ENCODE assay signal across 1 cellular context in genomic region chr1:154418062-154418897, GRCh38.
TF ChIP-seq lines count a peak whose summit lies in the region.

No MANE protein-coding gene starts in this region.

TF ChIP-seq in HepG2, 621 proteins besides CTCF, POLR2A, EP300 and RAD21 (continued from another document and continues in another):
- no peak for TF ChIP-seq ZNF75D (CRISPR knock-in tag; IDR thresholded peaks at IDR 0.05; ENCODE audit: borderline replicate concordance)
- no peak for TF ChIP-seq NPAS2 (CRISPR knock-in tag; IDR thresholded peaks at IDR 0.05; ENCODE audit: borderline replicate concordance)
- TF ChIP-seq, protein P1, sequence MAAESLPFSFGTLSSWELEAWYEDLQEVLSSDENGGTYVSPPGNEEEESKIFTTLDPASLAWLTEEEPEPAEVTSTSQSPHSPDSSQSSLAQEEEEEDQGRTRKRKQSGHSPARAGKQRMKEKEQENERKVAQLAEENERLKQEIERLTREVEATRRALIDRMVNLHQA (CRISPR knock-in tag; IDR thresholded peaks at IDR 0.05): no peak
- 0 out of 2 replicates have a peak, but pooled peaks have one; percentile 65 for TF ChIP-seq BCL3 (CRISPR knock-in tag; IDR thresholded peaks at IDR 0.05)
- TF ChIP-seq SALL2 (CRISPR knock-in tag; IDR thresholded peaks at IDR 0.05): peak; percentile 77
- TF ChIP-seq RNF2 (conservative IDR thresholded peaks at IDR 0.05; ENCODE audit: low read depth): no peak
- no peak for TF ChIP-seq FOXM1 (CRISPR knock-in tag; IDR thresholded peaks at IDR 0.05)
- TF ChIP-seq ARNTL (CRISPR knock-in tag; IDR thresholded peaks at IDR 0.05): peak; percentile 98
- no peak for TF ChIP-seq NCOA5 (CRISPR knock-in tag; IDR thresholded peaks at IDR 0.05)
- peak; percentile 99 for TF ChIP-seq FOSL2 (CRISPR knock-in tag; IDR thresholded peaks at IDR 0.05)
- TF ChIP-seq, protein P2, sequence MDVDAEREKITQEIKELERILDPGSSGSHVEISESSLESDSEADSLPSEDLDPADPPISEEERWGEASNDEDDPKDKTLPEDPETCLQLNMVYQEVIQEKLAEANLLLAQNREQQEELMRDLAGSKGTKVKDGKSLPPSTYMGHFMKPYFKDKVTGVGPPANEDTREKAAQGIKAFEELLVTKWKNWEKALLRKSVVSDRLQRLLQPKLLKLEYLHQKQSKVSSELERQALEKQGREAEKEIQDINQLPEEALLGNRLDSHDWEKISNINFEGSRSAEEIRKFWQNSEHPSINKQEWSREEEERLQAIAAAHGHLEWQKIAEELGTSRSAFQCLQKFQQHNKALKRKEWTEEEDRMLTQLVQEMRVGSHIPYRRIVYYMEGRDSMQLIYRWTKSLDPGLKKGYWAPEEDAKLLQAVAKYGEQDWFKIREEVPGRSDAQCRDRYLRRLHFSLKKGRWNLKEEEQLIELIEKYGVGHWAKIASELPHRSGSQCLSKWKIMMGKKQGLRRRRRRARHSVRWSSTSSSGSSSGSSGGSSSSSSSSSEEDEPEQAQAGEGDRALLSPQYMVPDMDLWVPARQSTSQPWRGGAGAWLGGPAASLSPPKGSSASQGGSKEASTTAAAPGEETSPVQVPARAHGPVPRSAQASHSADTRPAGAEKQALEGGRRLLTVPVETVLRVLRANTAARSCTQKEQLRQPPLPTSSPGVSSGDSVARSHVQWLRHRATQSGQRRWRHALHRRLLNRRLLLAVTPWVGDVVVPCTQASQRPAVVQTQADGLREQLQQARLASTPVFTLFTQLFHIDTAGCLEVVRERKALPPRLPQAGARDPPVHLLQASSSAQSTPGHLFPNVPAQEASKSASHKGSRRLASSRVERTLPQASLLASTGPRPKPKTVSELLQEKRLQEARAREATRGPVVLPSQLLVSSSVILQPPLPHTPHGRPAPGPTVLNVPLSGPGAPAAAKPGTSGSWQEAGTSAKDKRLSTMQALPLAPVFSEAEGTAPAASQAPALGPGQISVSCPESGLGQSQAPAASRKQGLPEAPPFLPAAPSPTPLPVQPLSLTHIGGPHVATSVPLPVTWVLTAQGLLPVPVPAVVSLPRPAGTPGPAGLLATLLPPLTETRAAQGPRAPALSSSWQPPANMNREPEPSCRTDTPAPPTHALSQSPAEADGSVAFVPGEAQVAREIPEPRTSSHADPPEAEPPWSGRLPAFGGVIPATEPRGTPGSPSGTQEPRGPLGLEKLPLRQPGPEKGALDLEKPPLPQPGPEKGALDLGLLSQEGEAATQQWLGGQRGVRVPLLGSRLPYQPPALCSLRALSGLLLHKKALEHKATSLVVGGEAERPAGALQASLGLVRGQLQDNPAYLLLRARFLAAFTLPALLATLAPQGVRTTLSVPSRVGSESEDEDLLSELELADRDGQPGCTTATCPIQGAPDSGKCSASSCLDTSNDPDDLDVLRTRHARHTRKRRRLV (CRISPR knock-in tag; IDR thresholded peaks at IDR 0.05): no peak
- TF ChIP-seq, protein P3, sequence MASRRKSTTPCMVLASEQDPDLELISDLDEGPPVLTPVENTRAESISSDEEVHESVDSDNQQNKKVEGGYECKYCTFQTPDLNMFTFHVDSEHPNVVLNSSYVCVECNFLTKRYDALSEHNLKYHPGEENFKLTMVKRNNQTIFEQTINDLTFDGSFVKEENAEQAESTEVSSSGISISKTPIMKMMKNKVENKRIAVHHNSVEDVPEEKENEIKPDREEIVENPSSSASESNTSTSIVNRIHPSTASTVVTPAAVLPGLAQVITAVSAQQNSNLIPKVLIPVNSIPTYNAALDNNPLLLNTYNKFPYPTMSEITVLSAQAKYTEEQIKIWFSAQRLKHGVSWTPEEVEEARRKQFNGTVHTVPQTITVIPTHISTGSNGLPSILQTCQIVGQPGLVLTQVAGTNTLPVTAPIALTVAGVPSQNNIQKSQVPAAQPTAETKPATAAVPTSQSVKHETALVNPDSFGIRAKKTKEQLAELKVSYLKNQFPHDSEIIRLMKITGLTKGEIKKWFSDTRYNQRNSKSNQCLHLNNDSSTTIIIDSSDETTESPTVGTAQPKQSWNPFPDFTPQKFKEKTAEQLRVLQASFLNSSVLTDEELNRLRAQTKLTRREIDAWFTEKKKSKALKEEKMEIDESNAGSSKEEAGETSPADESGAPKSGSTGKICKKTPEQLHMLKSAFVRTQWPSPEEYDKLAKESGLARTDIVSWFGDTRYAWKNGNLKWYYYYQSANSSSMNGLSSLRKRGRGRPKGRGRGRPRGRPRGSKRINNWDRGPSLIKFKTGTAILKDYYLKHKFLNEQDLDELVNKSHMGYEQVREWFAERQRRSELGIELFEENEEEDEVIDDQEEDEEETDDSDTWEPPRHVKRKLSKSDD (CRISPR knock-in tag; IDR thresholded peaks at IDR 0.05; ENCODE audit: low read depth): peak; percentile 77; the same call in 1 of the 2 replicates
- TF ChIP-seq, protein P4, sequence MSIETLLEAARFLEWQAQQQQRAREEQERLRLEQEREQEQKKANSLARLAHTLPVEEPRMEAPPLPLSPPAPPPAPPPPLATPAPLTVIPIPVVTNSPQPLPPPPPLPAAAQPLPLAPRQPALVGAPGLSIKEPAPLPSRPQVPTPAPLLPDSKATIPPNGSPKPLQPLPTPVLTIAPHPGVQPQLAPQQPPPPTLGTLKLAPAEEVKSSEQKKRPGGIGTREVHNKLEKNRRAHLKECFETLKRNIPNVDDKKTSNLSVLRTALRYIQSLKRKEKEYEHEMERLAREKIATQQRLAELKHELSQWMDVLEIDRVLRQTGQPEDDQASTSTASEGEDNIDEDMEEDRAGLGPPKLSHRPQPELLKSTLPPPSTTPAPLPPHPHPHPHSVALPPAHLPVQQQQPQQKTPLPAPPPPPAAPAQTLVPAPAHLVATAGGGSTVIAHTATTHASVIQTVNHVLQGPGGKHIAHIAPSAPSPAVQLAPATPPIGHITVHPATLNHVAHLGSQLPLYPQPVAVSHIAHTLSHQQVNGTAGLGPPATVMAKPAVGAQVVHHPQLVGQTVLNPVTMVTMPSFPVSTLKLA (IDR thresholded peaks at IDR 0.05): peak; percentile 89
- peak; percentile 63 for TF ChIP-seq SPEN (CRISPR knock-in tag; IDR thresholded peaks at IDR 0.05; ENCODE audit: low read depth)
- TF ChIP-seq REPIN1 (CRISPR knock-in tag; IDR thresholded peaks at IDR 0.05; ENCODE audit: borderline replicate concordance, low read depth): peak; percentile 64; the same call in 1 of the 2 replicates
- peak; percentile 96 for TF ChIP-seq MEIS1 (CRISPR knock-in tag; IDR thresholded peaks at IDR 0.05; ENCODE audit: borderline replicate concordance)
- peak; percentile 91 for TF ChIP-seq ZSCAN9 (CRISPR knock-in tag; IDR thresholded peaks at IDR 0.05; ENCODE audit: borderline replicate concordance)
- no peak for TF ChIP-seq CHD2 (IDR thresholded peaks at IDR 0.05; ENCODE audit: low read depth, low read length)
- no peak for TF ChIP-seq MTA3 (CRISPR knock-in tag; IDR thresholded peaks at IDR 0.05)
- peak; percentile 91 for TF ChIP-seq ZBTB20 (CRISPR knock-in tag; IDR thresholded peaks at IDR 0.05; ENCODE audit: borderline replicate concordance, low read depth)
- TF ChIP-seq KDM2A (CRISPR knock-in tag; IDR thresholded peaks at IDR 0.05; ENCODE audit: borderline replicate concordance, low read depth): peak; percentile 70; the same call in 1 of the 2 replicates
- peak; percentile 60 for TF ChIP-seq SP4 (CRISPR knock-in tag; IDR thresholded peaks at IDR 0.05)
- TF ChIP-seq ZNF670 (CRISPR knock-in tag; IDR thresholded peaks at IDR 0.05; ENCODE audit: borderline replicate concordance): no peak; the same call in none of the 2 replicates
- TF ChIP-seq ZFP37 (CRISPR knock-in tag; IDR thresholded peaks at IDR 0.05; ENCODE audit: borderline replicate concordance): no peak
- peak; percentile 97 for TF ChIP-seq ZGPAT (CRISPR knock-in tag; IDR thresholded peaks at IDR 0.05)
- peak; percentile 73 for TF ChIP-seq ZMYM3 (CRISPR knock-in tag; IDR thresholded peaks at IDR 0.05)
- no peak for TF ChIP-seq U2AF2 (IDR thresholded peaks at IDR 0.05; ENCODE audit: low read depth, low read length)
- TF ChIP-seq TEF (CRISPR knock-in tag; IDR thresholded peaks at IDR 0.05): no peak
- TF ChIP-seq SRY (CRISPR knock-in tag; IDR thresholded peaks at IDR 0.05): no peak
- no peak; the same call in 1 of the 2 replicates for TF ChIP-seq TP53 (CRISPR knock-in tag; conservative IDR thresholded peaks at IDR 0.05)
- TF ChIP-seq, protein P5, sequence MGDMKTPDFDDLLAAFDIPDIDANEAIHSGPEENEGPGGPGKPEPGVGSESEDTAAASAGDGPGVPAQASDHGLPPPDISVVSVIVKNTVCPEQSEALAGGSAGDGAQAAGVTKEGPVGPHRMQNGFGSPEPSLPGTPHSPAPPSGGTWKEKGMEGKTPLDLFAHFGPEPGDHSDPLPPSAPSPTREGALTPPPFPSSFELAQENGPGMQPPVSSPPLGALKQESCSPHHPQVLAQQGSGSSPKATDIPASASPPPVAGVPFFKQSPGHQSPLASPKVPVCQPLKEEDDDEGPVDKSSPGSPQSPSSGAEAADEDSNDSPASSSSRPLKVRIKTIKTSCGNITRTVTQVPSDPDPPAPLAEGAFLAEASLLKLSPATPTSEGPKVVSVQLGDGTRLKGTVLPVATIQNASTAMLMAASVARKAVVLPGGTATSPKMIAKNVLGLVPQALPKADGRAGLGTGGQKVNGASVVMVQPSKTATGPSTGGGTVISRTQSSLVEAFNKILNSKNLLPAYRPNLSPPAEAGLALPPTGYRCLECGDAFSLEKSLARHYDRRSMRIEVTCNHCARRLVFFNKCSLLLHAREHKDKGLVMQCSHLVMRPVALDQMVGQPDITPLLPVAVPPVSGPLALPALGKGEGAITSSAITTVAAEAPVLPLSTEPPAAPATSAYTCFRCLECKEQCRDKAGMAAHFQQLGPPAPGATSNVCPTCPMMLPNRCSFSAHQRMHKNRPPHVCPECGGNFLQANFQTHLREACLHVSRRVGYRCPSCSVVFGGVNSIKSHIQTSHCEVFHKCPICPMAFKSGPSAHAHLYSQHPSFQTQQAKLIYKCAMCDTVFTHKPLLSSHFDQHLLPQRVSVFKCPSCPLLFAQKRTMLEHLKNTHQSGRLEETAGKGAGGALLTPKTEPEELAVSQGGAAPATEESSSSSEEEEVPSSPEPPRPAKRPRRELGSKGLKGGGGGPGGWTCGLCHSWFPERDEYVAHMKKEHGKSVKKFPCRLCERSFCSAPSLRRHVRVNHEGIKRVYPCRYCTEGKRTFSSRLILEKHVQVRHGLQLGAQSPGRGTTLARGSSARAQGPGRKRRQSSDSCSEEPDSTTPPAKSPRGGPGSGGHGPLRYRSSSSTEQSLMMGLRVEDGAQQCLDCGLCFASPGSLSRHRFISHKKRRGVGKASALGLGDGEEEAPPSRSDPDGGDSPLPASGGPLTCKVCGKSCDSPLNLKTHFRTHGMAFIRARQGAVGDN (CRISPR knock-in tag; IDR thresholded peaks at IDR 0.05): peak; percentile 90
- no peak for TF ChIP-seq ZNF10 (CRISPR knock-in tag; IDR thresholded peaks at IDR 0.05; ENCODE audit: borderline replicate concordance, low read depth)
- TF ChIP-seq NR2F6 (IDR thresholded peaks at IDR 0.05): peak; percentile 80; the same call in 1 of the 2 replicates
- TF ChIP-seq NR2F6 (CRISPR knock-in tag; IDR thresholded peaks at IDR 0.05): peak; percentile 83
- TF ChIP-seq, protein P6, sequence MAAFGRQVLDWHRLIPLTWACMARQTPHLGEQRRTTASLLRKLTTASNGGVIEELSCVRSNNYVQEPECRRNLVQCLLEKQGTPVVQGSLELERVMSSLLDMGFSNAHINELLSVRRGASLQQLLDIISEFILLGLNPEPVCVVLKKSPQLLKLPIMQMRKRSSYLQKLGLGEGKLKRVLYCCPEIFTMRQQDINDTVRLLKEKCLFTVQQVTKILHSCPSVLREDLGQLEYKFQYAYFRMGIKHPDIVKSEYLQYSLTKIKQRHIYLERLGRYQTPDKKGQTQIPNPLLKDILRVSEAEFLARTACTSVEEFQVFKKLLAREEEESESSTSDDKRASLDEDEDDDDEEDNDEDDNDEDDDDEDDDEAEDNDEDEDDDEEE (CRISPR knock-in tag; IDR thresholded peaks at IDR 0.05): no peak
- peak; percentile 85 to 90 for TF ChIP-seq MAFK (conservative IDR thresholded peaks at IDR 0.05 in 1 of 2, IDR thresholded peaks at IDR 0.05 in 1 of 2; ENCODE audit: low read length in 2 of 2)
- TF ChIP-seq NFIB (CRISPR knock-in tag; IDR thresholded peaks at IDR 0.05; ENCODE audit: borderline replicate concordance): no peak
- no peak for TF ChIP-seq ZNF775 (CRISPR knock-in tag; IDR thresholded peaks at IDR 0.05; ENCODE audit: borderline replicate concordance)
- TF ChIP-seq HCFC1 (IDR thresholded peaks at IDR 0.05; ENCODE audit: low read depth, low read length): no peak
- 0 out of 2 replicates have a peak, but pooled peaks have one; percentile 69 for TF ChIP-seq BRCA1 (CRISPR knock-in tag; IDR thresholded peaks at IDR 0.05)
- TF ChIP-seq CHCHD3 (CRISPR knock-in tag; IDR thresholded peaks at IDR 0.05): no peak
